22 cellular contexts compared by ENCODE assay signal in genomic region chr6:156009656-156010055, GRCh38.
"Had no signal": no experiment of that assay in that cellular context is flagged by ENCODE, and none has a peak within 500 bp of the region (broad histone marks: within the 10 kb centered on the region; RNA-seq: fewer than 3 reads in every experiment).

No MANE protein-coding gene starts in this region.

- H3K27ac ChIP-seq: adrenal gland, ascending aorta, esophagus squamous epithelium, gastrocnemius medialis, neural progenitor cell, SJCRH30, spleen, upper lobe of right lung, WERI-Rb-1 had no signal

- H3K4me3 Mint-ChIP-seq: endodermal cell; mesothelial cell of epicardium; naive thymus-derived CD8-positive, alpha-beta T cell; neural progenitor cell; stimulated activated memory B cell treated with anti-CD40 and anti-IgM and Interleukin-4, amounts not matched to agents 10 μg/mL and 1 μg/mL and 100 μg/mL, for 72 hours; T-cell; T-helper 2 cell treated with Interferon-gamma antibody and Interleukin-4, amounts not matched to agents 5 μg/mL and 100 μg/mL, for 36 hours had no signal

- H3K9me3 ChIP-seq: adrenal gland, ascending aorta, esophagus squamous epithelium, gastrocnemius medialis, SJCRH30, upper lobe of right lung had no signal

- H3K4me1 ChIP-seq: adrenal gland, gastrocnemius medialis, neural progenitor cell, SJCRH30, upper lobe of right lung had no signal

- H3K27ac Mint-ChIP-seq: endodermal cell; mesothelial cell of epicardium; naive thymus-derived CD8-positive, alpha-beta T cell; neural progenitor cell; stimulated activated memory B cell treated with anti-CD40 and anti-IgM and Interleukin-4, amounts not matched to agents 10 μg/mL and 1 μg/mL and 100 μg/mL, for 72 hours; T-cell; T-helper 2 cell treated with Interferon-gamma antibody and Interleukin-4, amounts not matched to agents 5 μg/mL and 100 μg/mL, for 36 hours had no signal

- H3K4me1 Mint-ChIP-seq: endodermal cell, mesothelial cell of epicardium had no signal

- H3K36me3 Mint-ChIP-seq: mesothelial cell of epicardium; naive thymus-derived CD8-positive, alpha-beta T cell; neural progenitor cell; stimulated activated memory B cell treated with anti-CD40 and anti-IgM and Interleukin-4, amounts not matched to agents 10 μg/mL and 1 μg/mL and 100 μg/mL, for 72 hours had no signal

- ATAC-seq: gastrocnemius medialis; left ventricle myocardium superior; naive thymus-derived CD8-positive, alpha-beta T cell; stimulated activated memory B cell treated with anti-CD40 and anti-IgM and Interleukin-4, amounts not matched to agents 10 μg/mL and 1 μg/mL and 100 μg/mL, for 72 hours; T-cell; upper lobe of right lung had no signal

- H3K4me3 ChIP-seq: adrenal gland, ascending aorta, esophagus squamous epithelium, gastrocnemius medialis, neural progenitor cell, SJCRH30, spleen, upper lobe of right lung had no signal

- DNase-seq: activated CD4-positive, alpha-beta T cell treated with anti-CD3 and anti-CD28 coated beads, Interleukin-2, amount 50 U/mL, for 48 hours; activated CD4-positive, CD25-positive, alpha-beta regulatory T cell treated with anti-CD3 and anti-CD28 coated beads, Interleukin-2, amount 50 U/mL, for 72 hours; activated naive CD4-positive, alpha-beta T cell treated with Interleukin-2 at 50 U/mL for 16 hours; adrenal gland; cortex of kidney; endodermal cell; esophagus squamous epithelium; gastrocnemius medialis; hippocampal formation; left ventricle myocardium superior; mammary epithelial cell; naive thymus-derived CD8-positive, alpha-beta T cell; SJCRH30; spleen; T-cell; upper lobe of right lung; WERI-Rb-1 had no signal

- H3K9me3 Mint-ChIP-seq: endodermal cell; stimulated activated memory B cell treated with anti-CD40 and anti-IgM and Interleukin-4, amounts not matched to agents 10 μg/mL and 1 μg/mL and 100 μg/mL, for 72 hours; T-helper 2 cell treated with Interferon-gamma antibody and Interleukin-4, amounts not matched to agents 5 μg/mL and 100 μg/mL, for 36 hours had no signal

- H3K27me3 ChIP-seq: adrenal gland, ascending aorta, esophagus squamous epithelium, gastrocnemius medialis, neural progenitor cell, SJCRH30, spleen, upper lobe of right lung had no signal

- H3K36me3 ChIP-seq: adrenal gland, ascending aorta, esophagus squamous epithelium, gastrocnemius medialis, neural progenitor cell, SJCRH30, spleen, upper lobe of right lung, WERI-Rb-1 had no signal
